In the genomic region with DNA sequence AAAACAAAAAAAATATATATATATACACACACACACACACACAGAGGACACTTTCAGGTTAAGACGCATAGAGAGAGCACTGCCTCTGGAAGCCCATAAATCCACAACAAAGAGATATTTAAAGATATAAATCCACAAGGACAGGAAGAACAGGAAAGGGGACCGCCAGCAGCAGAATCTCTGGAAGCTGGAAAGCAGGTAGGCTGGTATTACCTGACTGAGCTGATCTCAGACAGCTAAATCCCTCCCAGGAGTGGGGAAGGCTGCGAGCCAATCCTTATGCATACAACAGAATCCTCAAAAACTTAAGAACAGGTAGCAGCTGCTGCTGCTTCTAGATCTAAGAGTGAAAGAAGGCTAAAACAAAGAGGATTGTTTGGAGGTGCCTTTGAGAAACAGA, we compare ENCODE assay signal across 25 cellular contexts. TPM values are rescaled to one million over a fixed set of nuclear protein-coding genes. Genes with fewer than 3 reads are reported as not detected.
DNase-seq lines count a peak whose midpoint lies in the region; TF ChIP-seq lines count a peak whose summit lies in the region.
"Had no signal": no experiment of that assay in that cellular context is flagged by ENCODE, and none has a peak within 500 bp of the region (broad histone marks: within the 10 kb centered on the region; RNA-seq: fewer than 3 reads in every experiment).

No MANE protein-coding gene starts in this region.

- peaks cover 13 to 21% (median 14%) of the 10 kb centered on the region in 11 experiments for H3K36me3 ChIP-seq in BLaER1 treated with 17β-estradiol and CSF1 and Interleukin-3, amounts not matched to agents 10 nM and 100 nM
- peaks cover 12 to 18% of the 10 kb centered on the region in 2 donors for H3K36me3 ChIP-seq in neuronal stem cell (replicated peaks in 1 of 2; ENCODE audit: control insufficient read depth in 2 of 2, insufficient read depth in 2 of 2, low read length in 2 of 2)

- H3K4me3 ChIP-seq in BLaER1 treated with 17β-estradiol and CSF1 and Interleukin-3, amounts not matched to agents 10 nM and 100 nM = no peak overlapping the region
- H3K4me3 ChIP-seq in HL-60 (replicated peaks; ENCODE audit: insufficient read depth, low read length) (no peak overlapping the region), epithelial cell of esophagus (ENCODE audit: low read length) (no peak overlapping the region), neuronal stem cell (ENCODE audit: low read length in 2 of 2) (no peak overlapping the region)
- H3K4me3 ChIP-seq: esophagus muscularis mucosa, vagina had no signal

- no CpG with 5 or more reads among the region's 3 CpGs for WGBS in neuronal stem cell (ENCODE audit: extremely low coverage in 2 of 2, insufficient read length in 2 of 2, insufficient replicate concordance in 1 of 2), 2 donors

- DNase-seq in HL-60 (ENCODE audit: low read depth in 1 of 2, low spot score in 1 of 2) (no peak), epithelial cell of esophagus (ENCODE audit: low read depth) (peak; percentile 68), neuronal stem cell (ENCODE audit: low spot score) (no peak), RKO (ENCODE audit: low spot score) (no peak), foreskin melanocyte (no peak), NCI-H1092 treated with DMSO at 0.1 percent for 48 hours (lab: John Stamatoyannopoulos, UW) (no peak)
- DNase-seq in activated T-helper 1 cell treated with anti-CD3 and anti-CD28 coated beads, Interleukin-12 subunit alpha, Interleukin-12 subunit beta, Interleukin-2, Interleukin-4 antibody, amounts not matched to agents 30 ng/mL and 10 ng/mL and 1 ng/mL, durations not matched to agents 14 hours and 24 hours and 36 hours (ENCODE audit: low spot score) = no peak
- DNase-seq: activated CD4-positive, alpha-beta T cell treated with anti-CD3 and anti-CD28 coated beads, Interleukin-2, amount 10 ng/mL, durations not matched to agents 24 days and 14 days; activated CD8-positive, alpha-beta memory T cell treated with anti-CD3 and anti-CD28 coated beads, Interleukin-2, amount 10 ng/mL, durations not matched to agents 7 days and 5 days; activated naive CD8-positive, alpha-beta T cell treated with anti-CD3 and anti-CD28 coated beads, Interleukin-2, amount 10 ng/mL, durations not matched to agents 7 days and 5 days; CD4-positive, alpha-beta memory T cell; effector CD4-positive, alpha-beta T cell; KG1; kidney; NCI-H187; NCI-H2227 treated with DMSO at 0.1 percent for 48 hours; stimulated activated CD8-positive, alpha-beta memory T cell treated with anti-CD3 and anti-CD28 coated beads, Interleukin-4, amount 100 ng/mL, for 48 hours; substantia nigra had no signal

- H3K27ac Mint-ChIP-seq in activated T-helper 1 cell treated with anti-CD3 and anti-CD28 coated beads, Interleukin-12 subunit alpha, Interleukin-12 subunit beta, Interleukin-2, Interleukin-4 antibody, amounts not matched to agents 30 ng/mL and 10 ng/mL and 1 ng/mL, durations not matched to agents 14 hours and 24 hours and 36 hours = no peak overlapping the region
- H3K27ac Mint-ChIP-seq: activated CD4-positive, alpha-beta T cell treated with anti-CD3 and anti-CD28 coated beads, Interleukin-2, amount 10 ng/mL, durations not matched to agents 24 days and 14 days; activated CD8-positive, alpha-beta memory T cell treated with anti-CD3 and anti-CD28 coated beads, Interleukin-2, amount 10 ng/mL, durations not matched to agents 7 days and 5 days; activated naive CD8-positive, alpha-beta T cell treated with anti-CD3 and anti-CD28 coated beads, Interleukin-2, amount 10 ng/mL, durations not matched to agents 7 days and 5 days; activated T-helper 17 cell treated with anti-CD3 and anti-CD28 coated beads, Interleukin-2, amount 50 U/mL, for 72 hours had no signal

- H3K9me3 Mint-ChIP-seq in activated T-helper 1 cell treated with anti-CD3 and anti-CD28 coated beads, Interleukin-12 subunit alpha, Interleukin-12 subunit beta, Interleukin-2, Interleukin-4 antibody, amounts not matched to agents 30 ng/mL and 10 ng/mL and 1 ng/mL, durations not matched to agents 14 hours and 24 hours and 36 hours = no peaks in the 10 kb centered on the region
- H3K9me3 Mint-ChIP-seq: activated CD4-positive, alpha-beta T cell treated with anti-CD3 and anti-CD28 coated beads, Interleukin-2, amount 10 ng/mL, durations not matched to agents 24 days and 14 days; activated naive CD8-positive, alpha-beta T cell treated with anti-CD3 and anti-CD28 coated beads, Interleukin-2, amount 10 ng/mL, durations not matched to agents 7 days and 5 days; activated T-helper 17 cell treated with anti-CD3 and anti-CD28 coated beads, Interleukin-2, amount 50 U/mL, for 72 hours had no signal

- no peak overlapping the region for H2BK120ac ChIP-seq in neuronal stem cell (ENCODE audit: low read depth, low read length)

- H3K4ac ChIP-seq in neuronal stem cell (ENCODE audit: low read length) = no peak overlapping the region

- peak overlapping the region; percentile 67 for H2AFZ ChIP-seq in neuronal stem cell (ENCODE audit: low read length)

- no peak overlapping the region for H3K18ac ChIP-seq in neuronal stem cell (ENCODE audit: low read length)

- H3K36me3 Mint-ChIP-seq in activated T-helper 1 cell treated with anti-CD3 and anti-CD28 coated beads, Interleukin-12 subunit alpha, Interleukin-12 subunit beta, Interleukin-2, Interleukin-4 antibody, amounts not matched to agents 30 ng/mL and 10 ng/mL and 1 ng/mL, durations not matched to agents 14 hours and 24 hours and 36 hours (ENCODE audit: low read depth) = peaks cover 9% of the 10 kb centered on the region

- H2BK5ac ChIP-seq in neuronal stem cell (ENCODE audit: low read length) = no peak overlapping the region

- H3K27me3 Mint-ChIP-seq in activated T-helper 1 cell treated with anti-CD3 and anti-CD28 coated beads, Interleukin-12 subunit alpha, Interleukin-12 subunit beta, Interleukin-2, Interleukin-4 antibody, amounts not matched to agents 30 ng/mL and 10 ng/mL and 1 ng/mL, durations not matched to agents 14 hours and 24 hours and 36 hours (ENCODE audit: insufficient read depth) = no peaks in the 10 kb centered on the region
- H3K27me3 Mint-ChIP-seq: activated CD4-positive, alpha-beta T cell treated with anti-CD3 and anti-CD28 coated beads, Interleukin-2, amount 10 ng/mL, durations not matched to agents 24 days and 14 days; activated CD8-positive, alpha-beta memory T cell treated with anti-CD3 and anti-CD28 coated beads, Interleukin-2, amount 10 ng/mL, durations not matched to agents 7 days and 5 days; activated naive CD8-positive, alpha-beta T cell treated with anti-CD3 and anti-CD28 coated beads, Interleukin-2, amount 10 ng/mL, durations not matched to agents 7 days and 5 days; activated T-helper 17 cell treated with anti-CD3 and anti-CD28 coated beads, Interleukin-2, amount 50 U/mL, for 72 hours; CD4-positive, alpha-beta memory T cell had no signal

- H3K23ac ChIP-seq in neuronal stem cell (ENCODE audit: low read depth, low read length, poor library complexity) = no peak overlapping the region

- H4K8ac ChIP-seq in neuronal stem cell (ENCODE audit: low read depth, low read length) = no peak overlapping the region

- no peak overlapping the region for H3K4me3 Mint-ChIP-seq in activated T-helper 1 cell treated with anti-CD3 and anti-CD28 coated beads, Interleukin-12 subunit alpha, Interleukin-12 subunit beta, Interleukin-2, Interleukin-4 antibody, amounts not matched to agents 30 ng/mL and 10 ng/mL and 1 ng/mL, durations not matched to agents 14 hours and 24 hours and 36 hours
- H3K4me3 Mint-ChIP-seq: activated CD4-positive, alpha-beta T cell treated with anti-CD3 and anti-CD28 coated beads, Interleukin-2, amount 10 ng/mL, durations not matched to agents 24 days and 14 days; activated CD8-positive, alpha-beta memory T cell treated with anti-CD3 and anti-CD28 coated beads, Interleukin-2, amount 10 ng/mL, durations not matched to agents 7 days and 5 days; activated naive CD8-positive, alpha-beta T cell treated with anti-CD3 and anti-CD28 coated beads, Interleukin-2, amount 10 ng/mL, durations not matched to agents 7 days and 5 days had no signal

- TF ChIP-seq CTCF in HL-60 (IDR thresholded peaks at IDR 0.05; ENCODE audit: insufficient read depth, low read length) (no peak), epithelial cell of esophagus (IDR thresholded peaks at IDR 0.05; ENCODE audit: insufficient read depth, low read depth, low read length, missing control alignments) (no peak)

- H3K27me3 ChIP-seq in BLaER1 treated with 17β-estradiol and CSF1 and Interleukin-3, amounts not matched to agents 10 nM and 100 nM = no peaks in the 10 kb centered on the region
- no peaks in the 10 kb centered on the region for H3K27me3 ChIP-seq in HL-60 (ENCODE audit: insufficient read depth, poor library complexity, severe bottlenecking)
- peaks cover 0 to 13% (median 0%) of the 10 kb centered on the region in 3 experiments for H3K27me3 ChIP-seq in neuronal stem cell (ENCODE audit: control insufficient read depth in 3 of 3, insufficient read depth in 3 of 3, low read depth in 1 of 3, low read length in 3 of 3)
- H3K27me3 ChIP-seq: esophagus muscularis mucosa, vagina had no signal

- H2AK5ac ChIP-seq in neuronal stem cell (ENCODE audit: low read depth, low read length) = no peak overlapping the region

- H3K4me1 ChIP-seq in BLaER1 treated with 17β-estradiol and CSF1 and Interleukin-3, amounts not matched to agents 10 nM and 100 nM = peaks cover 71 to 89% (median 81%) of the 10 kb centered on the region in 10 experiments
- H3K4me1 ChIP-seq in neuronal stem cell (ENCODE audit: control insufficient read depth in 2 of 2, insufficient read depth in 1 of 2, low read depth in 1 of 2, low read length in 2 of 2) = peaks cover 0 to 3% of the 10 kb centered on the region in 2 donors

- H2BK15ac ChIP-seq in neuronal stem cell (ENCODE audit: low read length) = no peak overlapping the region

- H3K9me3 ChIP-seq in BLaER1 treated with 17β-estradiol and CSF1 and Interleukin-3, amounts not matched to agents 10 nM and 100 nM (replicated peaks in 1 of 11) = no peaks in the 10 kb centered on the region
- no peaks in the 10 kb centered on the region for H3K9me3 ChIP-seq in neuronal stem cell (replicated peaks in 1 of 2; ENCODE audit: control insufficient read depth in 2 of 2, insufficient read depth in 1 of 2, low read depth in 1 of 2, low read length in 2 of 2)
- H3K9me3 ChIP-seq: esophagus muscularis mucosa, vagina had no signal

- H3K79me1 ChIP-seq in neuronal stem cell (ENCODE audit: low read depth, low read length) = peaks cover 8% of the 10 kb centered on the region

- H3K4me1 Mint-ChIP-seq in activated T-helper 1 cell treated with anti-CD3 and anti-CD28 coated beads, Interleukin-12 subunit alpha, Interleukin-12 subunit beta, Interleukin-2, Interleukin-4 antibody, amounts not matched to agents 30 ng/mL and 10 ng/mL and 1 ng/mL, durations not matched to agents 14 hours and 24 hours and 36 hours (ENCODE audit: low read depth) = peaks cover 34% of the 10 kb centered on the region
- H3K4me1 Mint-ChIP-seq: activated T-helper 17 cell treated with anti-CD3 and anti-CD28 coated beads, Interleukin-2, amount 50 U/mL, for 72 hours had no signal

- intact Hi-C loops in activated T-helper 1 cell treated with anti-CD3 and anti-CD28 coated beads, Interleukin-12 subunit alpha, Interleukin-12 subunit beta, Interleukin-2, Interleukin-4 antibody, amounts not matched to agents 30 ng/mL and 10 ng/mL and 1 ng/mL, durations not matched to agents 14 hours and 24 hours and 36 hours (cut with micrococcal nuclease) = no loop called here

- peak overlapping the region in 2 of 11 experiments; percentile 2 to 36; a peak in 2 of 22 replicates for H3K9ac ChIP-seq in BLaER1 treated with 17β-estradiol and CSF1 and Interleukin-3, amounts not matched to agents 10 nM and 100 nM
- H3K9ac ChIP-seq in neuronal stem cell (ENCODE audit: low read depth, low read length, poor library complexity) = no peak overlapping the region

- H3K4me2 ChIP-seq in BLaER1 treated with 17β-estradiol and CSF1 and Interleukin-3, amounts not matched to agents 10 nM and 100 nM = peak overlapping the region in 5 of 11 experiments; percentile 8 to 97 (median 95); a peak in 7 of 22 replicates
- H3K4me2 ChIP-seq in neuronal stem cell (ENCODE audit: insufficient read depth, low read length, poor library complexity, severe bottlenecking) = no peak overlapping the region

- H4K20me1 ChIP-seq in BLaER1 treated with 17β-estradiol and CSF1 and Interleukin-3, amounts not matched to agents 10 nM and 100 nM = peaks cover 0 to 16% (median 0%) of the 10 kb centered on the region in 11 experiments; a peak in 4 of 22 replicates

- no peak overlapping the region for H2BK12ac ChIP-seq in neuronal stem cell (ENCODE audit: low read length)

- H3K14ac ChIP-seq in neuronal stem cell (ENCODE audit: low read length) = no peak overlapping the region

- no peak overlapping the region for H4K91ac ChIP-seq in neuronal stem cell (ENCODE audit: low read depth, low read length, poor library complexity)

- peak overlapping the region in 10 of 11 experiments; percentile 1 to 95 (median 90); a peak in 16 of 22 replicates for H3K27ac ChIP-seq in BLaER1 treated with 17β-estradiol and CSF1 and Interleukin-3, amounts not matched to agents 10 nM and 100 nM
- H3K27ac ChIP-seq in HL-60 (replicated peaks) (peak overlapping the region; percentile 86), neuronal stem cell (replicated peaks; ENCODE audit: low read length) (no peak overlapping the region)
- H3K27ac ChIP-seq: esophagus muscularis mucosa, vagina had no signal

RNA-seq across cellular contexts. Expression of a gene that starts 1.8 kb away (rescaled TPM):
- 14.6 TPM for polyA plus RNA-seq in neuronal stem cell (2013, experiment 1 of 2)
- 12.4 TPM for polyA plus RNA-seq in neuronal stem cell (2013, experiment 2 of 2)
- total RNA-seq in activated T-helper 1 cell treated with anti-CD3 and anti-CD28 coated beads, Interleukin-12 subunit alpha, Interleukin-12 subunit beta, Interleukin-2, Interleukin-4 antibody, amounts not matched to agents 30 ng/mL and 10 ng/mL and 1 ng/mL, durations not matched to agents 14 hours and 24 hours and 36 hours = 20.3 and 23.4 TPM in 2 replicates

RNA-seq across cellular contexts. Expression of a gene that starts 6.4 kb away (rescaled TPM):
- polyA plus RNA-seq in neuronal stem cell (2013, experiment 1 of 2) = 13.7 TPM
- 13.8 TPM for polyA plus RNA-seq in neuronal stem cell (2013, experiment 2 of 2)
- 115 and 121 TPM in 2 replicates for total RNA-seq in activated T-helper 1 cell treated with anti-CD3 and anti-CD28 coated beads, Interleukin-12 subunit alpha, Interleukin-12 subunit beta, Interleukin-2, Interleukin-4 antibody, amounts not matched to agents 30 ng/mL and 10 ng/mL and 1 ng/mL, durations not matched to agents 14 hours and 24 hours and 36 hours

RNA-seq across cellular contexts. Expression of a gene that starts 34.4 kb away (rescaled TPM):
- 1.3 TPM for polyA plus RNA-seq in neuronal stem cell (2013, experiment 1 of 2)
- polyA plus RNA-seq in neuronal stem cell (2013, experiment 2 of 2) = 1.0 TPM
- total RNA-seq in activated T-helper 1 cell treated with anti-CD3 and anti-CD28 coated beads, Interleukin-12 subunit alpha, Interleukin-12 subunit beta, Interleukin-2, Interleukin-4 antibody, amounts not matched to agents 30 ng/mL and 10 ng/mL and 1 ng/mL, durations not matched to agents 14 hours and 24 hours and 36 hours = 2.3 and 2.5 TPM in 2 replicates
- total RNA-seq: chondrocyte, sciatic nerve, vagina had no signal
- polyA plus RNA-seq: AG04450 had no signal

RNA-seq across cellular contexts. Expression of a gene that starts 42.0 kb away (rescaled TPM):
- polyA plus RNA-seq in neuronal stem cell (2013, experiment 1 of 2) = 35.3 TPM
- 37.1 TPM for polyA plus RNA-seq in neuronal stem cell (2013, experiment 2 of 2)
- 105 TPM in 2 replicates for total RNA-seq in activated T-helper 1 cell treated with anti-CD3 and anti-CD28 coated beads, Interleukin-12 subunit alpha, Interleukin-12 subunit beta, Interleukin-2, Interleukin-4 antibody, amounts not matched to agents 30 ng/mL and 10 ng/mL and 1 ng/mL, durations not matched to agents 14 hours and 24 hours and 36 hours

RNA-seq across cellular contexts. Expression of a gene that starts 55.8 kb away (rescaled TPM):
- 18.5 TPM for polyA plus RNA-seq in neuronal stem cell (2013, experiment 1 of 2)
- 17.6 TPM for polyA plus RNA-seq in neuronal stem cell (2013, experiment 2 of 2)
- total RNA-seq in activated T-helper 1 cell treated with anti-CD3 and anti-CD28 coated beads, Interleukin-12 subunit alpha, Interleukin-12 subunit beta, Interleukin-2, Interleukin-4 antibody, amounts not matched to agents 30 ng/mL and 10 ng/mL and 1 ng/mL, durations not matched to agents 14 hours and 24 hours and 36 hours = 2.0 TPM in 2 replicates
